Comparison of ENCODE assay signal across 15 cellular contexts in genomic region chr7:47290867-47291266, GRCh38.
DNase-seq lines count a peak whose midpoint lies in the region; ATAC-seq, FAIRE-seq and TF ChIP-seq lines count a peak whose summit lies in the region.
"Had no signal": no experiment of that assay in that cellular context is flagged by ENCODE, and none has a peak within 500 bp of the region (broad histone marks: within the 10 kb centered on the region; RNA-seq: fewer than 3 reads in every experiment).

No MANE protein-coding gene starts in this region.

- TF ChIP-seq CTCF in MCF 10A (IDR thresholded peaks at IDR 0.05; ENCODE audit: unreplicated experiment) (no peak), breast epithelium (IDR thresholded peaks at IDR 0.05) (no peak), transverse colon (IDR thresholded peaks at IDR 0.05) (no peak)

- FAIRE-seq in urothelium cell line (lab: Jason Lieb, UNC), result no peak

- H3K9me3 Mint-ChIP-seq in MCF 10A (ENCODE audit: unreplicated experiment), result no peaks in the 10 kb centered on the region
- no peaks in the 10 kb centered on the region for H3K9me3 Mint-ChIP-seq in activated T-helper 2 cell treated with anti-CD3 and anti-CD28 coated beads, Interferon-gamma antibody, Interleukin-2, Interleukin-4, amounts not matched to agents 10 μg/mL and 5 μg/mL and 100 μg/mL, durations not matched to agents 14 hours and 24 hours and 36 hours
- H3K9me3 Mint-ChIP-seq: dendritic cell treated with granulocyte-macrophage colony-stimulating factor and Interleukin-4, amounts not matched to agents 40 ng/mL and 50 ng/mL, for 4 days; nephron; T-helper 1 cell treated with Interleukin-12 subunit alpha and Interleukin-12 subunit beta and Interleukin-4 antibody, amounts not matched to agents 30 μg/mL and 1 μg/mL, for 36 hours had no signal

- POLR2A ChIA-PET in MCF 10A (lab: Yijun Ruan, JAX), result interaction anchor here (0.8 to 1.6 kb wide), 4 partner anchors 14 to 492 kb away, joined by 3 to 5 read pairs (median 3); no protein-coding TSS in a partner anchor

- H3K27ac ChIP-seq in breast epithelium (no peak overlapping the region), transverse colon (peak overlapping the region; percentile 17 to 53 (median 32))

- peak overlapping the region; percentile 95 for H3K27ac Mint-ChIP-seq in MCF 10A (ENCODE audit: low read depth, unreplicated experiment)
- peak overlapping the region; percentile 90 for H3K27ac Mint-ChIP-seq in activated T-helper 2 cell treated with anti-CD3 and anti-CD28 coated beads, Interferon-gamma antibody, Interleukin-2, Interleukin-4, amounts not matched to agents 10 μg/mL and 5 μg/mL and 100 μg/mL, durations not matched to agents 14 hours and 24 hours and 36 hours
- H3K27ac Mint-ChIP-seq: nephron had no signal

- H3K9me3 ChIP-seq in breast epithelium, result no peaks in the 10 kb centered on the region
- H3K9me3 ChIP-seq in transverse colon, result no peaks in the 10 kb centered on the region

- H3K4me3 Mint-ChIP-seq in MCF 10A (ENCODE audit: unreplicated experiment), result no peak overlapping the region
- H3K4me3 Mint-ChIP-seq in activated T-helper 2 cell treated with anti-CD3 and anti-CD28 coated beads, Interferon-gamma antibody, Interleukin-2, Interleukin-4, amounts not matched to agents 10 μg/mL and 5 μg/mL and 100 μg/mL, durations not matched to agents 14 hours and 24 hours and 36 hours (ENCODE audit: low read depth), result peak overlapping the region; percentile 13
- H3K4me3 Mint-ChIP-seq: dendritic cell treated with granulocyte-macrophage colony-stimulating factor and Interleukin-4, amounts not matched to agents 40 ng/mL and 50 ng/mL, for 4 days; nephron; T-helper 1 cell treated with Interleukin-12 subunit alpha and Interleukin-12 subunit beta and Interleukin-4 antibody, amounts not matched to agents 30 μg/mL and 1 μg/mL, for 36 hours had no signal

- no peak overlapping the region for H3K4me3 ChIP-seq in breast epithelium
- no peak overlapping the region for H3K4me3 ChIP-seq in transverse colon

- TF ChIP-seq POLR2A in breast epithelium (IDR thresholded peaks at IDR 0.05) (no peak), transverse colon (IDR thresholded peaks at IDR 0.05) (no peak)

- DNase-seq in MCF 10A (ENCODE audit: unreplicated experiment) (no peak), breast epithelium (ENCODE audit: low spot score in 2 of 2) (no peak), kidney tubule cell (ENCODE audit: low spot score) (peak; percentile 39), transverse colon (no peak), urothelium cell line (ENCODE audit: low spot score) (no peak), NCI-H2081 (lab: John Stamatoyannopoulos, UW) (no peak)
- DNase-seq in activated T-helper 2 cell treated with anti-CD3 and anti-CD28 coated beads, Interferon-gamma antibody, Interleukin-2, Interleukin-4, amounts not matched to agents 10 μg/mL and 5 μg/mL and 100 μg/mL, durations not matched to agents 14 hours and 24 hours and 36 hours (ENCODE audit: low spot score), result no peak
- DNase-seq: anterior cingulate cortex, hippocampal formation, NCI-H2029 treated with DMSO at 0.1 percent for 48 hours, RPMI8226 had no signal

- peaks cover 36% of the 10 kb centered on the region for H3K36me3 Mint-ChIP-seq in MCF 10A (ENCODE audit: insufficient read depth, unreplicated experiment)
- peaks cover 33% of the 10 kb centered on the region for H3K36me3 Mint-ChIP-seq in activated T-helper 2 cell treated with anti-CD3 and anti-CD28 coated beads, Interferon-gamma antibody, Interleukin-2, Interleukin-4, amounts not matched to agents 10 μg/mL and 5 μg/mL and 100 μg/mL, durations not matched to agents 14 hours and 24 hours and 36 hours (ENCODE audit: low read depth)

- intact Hi-C loops in MCF 10A (cut with micrococcal nuclease) (loop anchor here (5.0 kb wide), 1 partner anchor 46 kb away; no protein-coding TSS in a partner anchor), breast epithelium (cut with DNase I; ENCODE audit: low total_unique reads) (loop anchor here (10.0 kb wide), 1 partner anchor 156 kb away; no protein-coding TSS in a partner anchor), transverse colon (cut with DNase I; ENCODE audit: low total_unique reads) (no loop called here)
- intact Hi-C loops in activated T-helper 2 cell treated with anti-CD3 and anti-CD28 coated beads, Interferon-gamma antibody, Interleukin-2, Interleukin-4, amounts not matched to agents 10 μg/mL and 5 μg/mL and 100 μg/mL, durations not matched to agents 14 hours and 24 hours and 36 hours (cut with micrococcal nuclease), result loop anchor here (1.0 to 5.0 kb wide), 6 partner anchors 19 to 191 kb away; no protein-coding TSS in a partner anchor

- no TSS peak for BruUV-seq in MCF 10A (replicated peaks; lab: Mats Ljungman, UMichigan)

- in situ Hi-C loops in transverse colon (cut with MboI; ENCODE audit: low pct_ligation_motif_present in 1 of 4, low pct_unique_long_range_greater_than_20kb in 1 of 4, low sequenced_read_pairs in 3 of 4), result loop anchor here in 1 of 4 donors (25.0 kb wide), 1 partner anchor 521 kb away; no protein-coding TSS in a partner anchor

- H3K4me1 Mint-ChIP-seq in MCF 10A (ENCODE audit: insufficient read depth, unreplicated experiment), result peaks cover 36% of the 10 kb centered on the region
- H3K4me1 Mint-ChIP-seq in activated T-helper 2 cell treated with anti-CD3 and anti-CD28 coated beads, Interferon-gamma antibody, Interleukin-2, Interleukin-4, amounts not matched to agents 10 μg/mL and 5 μg/mL and 100 μg/mL, durations not matched to agents 14 hours and 24 hours and 36 hours (ENCODE audit: low read depth), result peaks cover 29% of the 10 kb centered on the region

- no peaks in the 10 kb centered on the region for H3K27me3 Mint-ChIP-seq in MCF 10A (ENCODE audit: insufficient read depth, unreplicated experiment)
- H3K27me3 Mint-ChIP-seq in activated T-helper 2 cell treated with anti-CD3 and anti-CD28 coated beads, Interferon-gamma antibody, Interleukin-2, Interleukin-4, amounts not matched to agents 10 μg/mL and 5 μg/mL and 100 μg/mL, durations not matched to agents 14 hours and 24 hours and 36 hours (ENCODE audit: low read depth), result no peaks in the 10 kb centered on the region
- H3K27me3 Mint-ChIP-seq: dendritic cell treated with granulocyte-macrophage colony-stimulating factor and Interleukin-4, amounts not matched to agents 40 ng/mL and 50 ng/mL, for 4 days had no signal

- H3K4me1 ChIP-seq in breast epithelium (no peaks in the 10 kb centered on the region), transverse colon (peaks cover 6 to 31% (median 14%) of the 10 kb centered on the region in 4 donors)

- 34 to 87% methylated on average over 2 of the region's 2 CpGs for WGBS in transverse colon (ENCODE audit: low coverage in 1 of 2), 2 donors

- CTCF ChIA-PET in MCF 10A (lab: Yijun Ruan, JAX), result interaction anchor here (0.6 to 4.1 kb wide), 4 partner anchors 24 to 528 kb away, joined by 3 to 20 read pairs (median 3); no protein-coding TSS in a partner anchor

- no peaks in the 10 kb centered on the region for H3K27me3 ChIP-seq in breast epithelium
- H3K27me3 ChIP-seq in transverse colon, result no peaks in the 10 kb centered on the region

- ATAC-seq in HG02885 (IDR thresholded peaks at IDR 0.05; ENCODE audit: poor library complexity, unreplicated experiment), result no peak

- H3K36me3 ChIP-seq in breast epithelium, result no peaks in the 10 kb centered on the region
- H3K36me3 ChIP-seq in transverse colon, result peaks cover 0 to 8% (median 0%) of the 10 kb centered on the region in 4 donors

- TF ChIP-seq EP300 in transverse colon (IDR thresholded peaks at IDR 0.05; ENCODE audit: low read depth), result no peak

Comparison
In these comparisons a context has a peak if more than half of its experiments do, and no peak if none do; other contexts are left out.
1. H3K27ac ChIP-seq: peak in transverse colon (4 of 4); none in breast epithelium (0 of 2).